8 cellular contexts compared by ENCODE assay signal in genomic region chr22:24155597-24156145, GRCh38. TPM values are rescaled to one million over a fixed set of nuclear protein-coding genes. Genes with fewer than 3 reads are reported as not detected.
DNase-seq lines count a peak whose midpoint lies in the region; ATAC-seq and TF ChIP-seq lines count a peak whose summit lies in the region.

No MANE protein-coding gene starts in this region.

- peaks cover 42% of the 10 kb centered on the region for H3K4me1 Mint-ChIP-seq in activated T-helper 2 cell treated with anti-CD3 and anti-CD28 coated beads, Interferon-gamma antibody, Interleukin-2, Interleukin-4, amounts not matched to agents 10 μg/mL and 5 μg/mL and 100 μg/mL, durations not matched to agents 14 hours and 24 hours and 36 hours (ENCODE audit: low read depth)
- peaks cover 46 to 93% (median 82%) of the 10 kb centered on the region in 4 donors for H3K4me1 Mint-ChIP-seq in naive thymus-derived CD8-positive, alpha-beta T cell

- ATAC-seq in HG02852 (IDR thresholded peaks at IDR 0.05; ENCODE audit: unreplicated experiment): peak; percentile 41
- peak; percentile 43 to 45 for ATAC-seq in naive thymus-derived CD8-positive, alpha-beta T cell

- intact Hi-C loops in activated T-helper 2 cell treated with anti-CD3 and anti-CD28 coated beads, Interferon-gamma antibody, Interleukin-2, Interleukin-4, amounts not matched to agents 10 μg/mL and 5 μg/mL and 100 μg/mL, durations not matched to agents 14 hours and 24 hours and 36 hours (cut with micrococcal nuclease): loop anchor here (1.0 to 10.0 kb wide), 2 partner anchors 49 to 141 kb away; partner anchors contain the start of gene CABIN1
- intact Hi-C loops in transverse colon (cut with DNase I; ENCODE audit: low total_unique reads): no loop called here

- no peaks in the 10 kb centered on the region for H3K9me3 Mint-ChIP-seq in activated T-helper 2 cell treated with anti-CD3 and anti-CD28 coated beads, Interferon-gamma antibody, Interleukin-2, Interleukin-4, amounts not matched to agents 10 μg/mL and 5 μg/mL and 100 μg/mL, durations not matched to agents 14 hours and 24 hours and 36 hours
- H3K9me3 Mint-ChIP-seq in naive thymus-derived CD8-positive, alpha-beta T cell: no peaks in the 10 kb centered on the region

- no peaks in the 10 kb centered on the region; the same call in 1 of the 2 replicates for H4K20me1 ChIP-seq in OCI-LY3 (ENCODE audit: insufficient read depth, low read length)

- H3K4me3 ChIP-seq in OCI-LY3 (ENCODE audit: low read length): peak overlapping the region; percentile 84
- peak overlapping the region; percentile 77 to 89 (median 84) for H3K4me3 ChIP-seq in transverse colon

- H3K27me3 ChIP-seq in OCI-LY3 (ENCODE audit: low read depth, low read length) (no peaks in the 10 kb centered on the region), transverse colon (no peaks in the 10 kb centered on the region)

- no peak for TF ChIP-seq EP300 in transverse colon (IDR thresholded peaks at IDR 0.05; ENCODE audit: low read depth)

- H3K4me3 Mint-ChIP-seq in activated T-helper 2 cell treated with anti-CD3 and anti-CD28 coated beads, Interferon-gamma antibody, Interleukin-2, Interleukin-4, amounts not matched to agents 10 μg/mL and 5 μg/mL and 100 μg/mL, durations not matched to agents 14 hours and 24 hours and 36 hours (ENCODE audit: low read depth): peak overlapping the region; percentile 59
- peak overlapping the region; percentile 75 to 97 (median 85) for H3K4me3 Mint-ChIP-seq in naive thymus-derived CD8-positive, alpha-beta T cell

- H3K27ac Mint-ChIP-seq in activated T-helper 2 cell treated with anti-CD3 and anti-CD28 coated beads, Interferon-gamma antibody, Interleukin-2, Interleukin-4, amounts not matched to agents 10 μg/mL and 5 μg/mL and 100 μg/mL, durations not matched to agents 14 hours and 24 hours and 36 hours: peak overlapping the region; percentile 68
- peak overlapping the region; percentile 93 to 100 (median 97) for H3K27ac Mint-ChIP-seq in naive thymus-derived CD8-positive, alpha-beta T cell

- H3K36me3 ChIP-seq in OCI-LY3 (replicated peaks; ENCODE audit: low read depth, low read length) (no peaks in the 10 kb centered on the region), transverse colon (no peaks in the 10 kb centered on the region)

- H3K4me1 ChIP-seq in OCI-LY3 (ENCODE audit: low read length): peaks cover 17% of the 10 kb centered on the region
- H3K4me1 ChIP-seq in transverse colon: peaks cover 23 to 47% (median 28%) of the 10 kb centered on the region in 4 donors

- no peaks in the 10 kb centered on the region for H3K79me2 ChIP-seq in OCI-LY3 (ENCODE audit: low read length)

- POLR2A ChIA-PET in naive thymus-derived CD8-positive, alpha-beta T cell (lab: Charles Lee): interaction anchor here (0.9 to 13.8 kb wide), 12 partner anchors 12 to 271 kb away, joined by 3 to 540 read pairs (median 7); partner anchors contain the start of genes ADORA2A, CABIN1, MIF and SUSD2

- H3K27ac ChIP-seq in OCI-LY3 (ENCODE audit: low read length) (peak overlapping the region; percentile 58; the same call in 1 of the 2 replicates), transverse colon (peak overlapping the region; percentile 87 to 95 (median 92))

- TF ChIP-seq CTCF in OCI-LY3 (IDR thresholded peaks at IDR 0.05; ENCODE audit: low read depth, low read length) (peak; percentile 74), transverse colon (IDR thresholded peaks at IDR 0.05) (peak; percentile 28 to 57 (median 40))

- no peaks in the 10 kb centered on the region for H3K27me3 Mint-ChIP-seq in activated T-helper 2 cell treated with anti-CD3 and anti-CD28 coated beads, Interferon-gamma antibody, Interleukin-2, Interleukin-4, amounts not matched to agents 10 μg/mL and 5 μg/mL and 100 μg/mL, durations not matched to agents 14 hours and 24 hours and 36 hours (ENCODE audit: low read depth)
- H3K27me3 Mint-ChIP-seq in naive thymus-derived CD8-positive, alpha-beta T cell: no peaks in the 10 kb centered on the region

- peak overlapping the region; percentile 70 for H3K9ac ChIP-seq in OCI-LY3 (ENCODE audit: low read length)

- in situ Hi-C loops in transverse colon (cut with MboI; ENCODE audit: low pct_ligation_motif_present in 1 of 4, low pct_unique_long_range_greater_than_20kb in 1 of 4, low sequenced_read_pairs in 3 of 4): no loop called here

- DNase-seq in NCI-H2029 (lab: John Stamatoyannopoulos, UW) (peak; percentile 28), NCI-H2029 treated with DMSO at 0.1 percent for 48 hours (lab: John Stamatoyannopoulos, UW) (no peak), fibroblast of the conjunctiva (ENCODE audit: low read depth) (peak; percentile 56), transverse colon (peak; percentile 77)
- DNase-seq in activated T-helper 2 cell treated with anti-CD3 and anti-CD28 coated beads, Interferon-gamma antibody, Interleukin-2, Interleukin-4, amounts not matched to agents 10 μg/mL and 5 μg/mL and 100 μg/mL, durations not matched to agents 14 hours and 24 hours and 36 hours (ENCODE audit: low spot score): peak; percentile 33
- peak in 6 of 10 donors; percentile 17 to 71 (median 44) for DNase-seq in naive thymus-derived CD8-positive, alpha-beta T cell

- WGBS in transverse colon (ENCODE audit: low coverage in 1 of 2), 2 donors: 0 to 2% methylated on average over 2 to 13 of the region's 43 CpGs

- no peak overlapping the region for H2AFZ ChIP-seq in OCI-LY3 (ENCODE audit: low read depth, low read length)

- TF ChIP-seq POLR2A in transverse colon (IDR thresholded peaks at IDR 0.05): peak; percentile 13

- peaks cover 13% of the 10 kb centered on the region for H3K36me3 Mint-ChIP-seq in activated T-helper 2 cell treated with anti-CD3 and anti-CD28 coated beads, Interferon-gamma antibody, Interleukin-2, Interleukin-4, amounts not matched to agents 10 μg/mL and 5 μg/mL and 100 μg/mL, durations not matched to agents 14 hours and 24 hours and 36 hours (ENCODE audit: low read depth)
- H3K36me3 Mint-ChIP-seq in naive thymus-derived CD8-positive, alpha-beta T cell: peaks cover 0 to 8% (median 0%) of the 10 kb centered on the region in 3 donors

- H3K9me3 ChIP-seq in OCI-LY3 (ENCODE audit: insufficient read depth, low read length) (no peaks in the 10 kb centered on the region), transverse colon (no peaks in the 10 kb centered on the region)

- peak overlapping the region; percentile 83 for H3K4me2 ChIP-seq in OCI-LY3 (ENCODE audit: low read length)

RNA-seq across cellular contexts. Expression of gene SUSD2, which starts 25.6 kb away (rescaled TPM):
- total RNA-seq in activated T-helper 2 cell treated with anti-CD3 and anti-CD28 coated beads, Interferon-gamma antibody, Interleukin-2, Interleukin-4, amounts not matched to agents 10 μg/mL and 5 μg/mL and 100 μg/mL, durations not matched to agents 14 hours and 24 hours and 36 hours: 0.32 and 0.64 TPM in 2 replicates
- total RNA-seq in naive thymus-derived CD8-positive, alpha-beta T cell: 1 to 10 TPM; 1.7 to 1.9 TPM
- polyA plus RNA-seq in naive thymus-derived CD8-positive, alpha-beta T cell: under 1 TPM in 2 of 3 donors, not detected in 1; 0.07 TPM
- 10 to 100 TPM in 1 of 4 donors, 1 to 10 TPM in 2, under 1 TPM in 1; 0.37 to 67.7 (median 3.8) TPM for total RNA-seq in transverse colon
